15 cellular contexts compared by ENCODE assay signal in genomic region chr11:98040061-98040808, GRCh38.
DNase-seq lines count a peak whose midpoint lies in the region.
"Had no signal": no experiment of that assay in that cellular context is flagged by ENCODE, and none has a peak within 500 bp of the region (broad histone marks: within the 10 kb centered on the region; RNA-seq: fewer than 3 reads in every experiment).

No MANE protein-coding gene starts in this region.

- DNase-seq in M059J (ENCODE audit: low read depth), result peak; percentile 5
- DNase-seq in medulla oblongata (ENCODE audit: extremely low spot score), result peak; percentile 35
- peak; percentile 44 for DNase-seq in superior temporal gyrus (ENCODE audit: extremely low spot score)
- DNase-seq in T-helper 1 cell, result no peak
- DNase-seq in activated effector memory CD4-positive, alpha-beta T cell treated with anti-CD3 and anti-CD28 coated beads, Interleukin-2, amount 50 U/mL, for 16 hours, result no peak
- DNase-seq in NCI-H2227 treated with DMSO at 0.1 percent for 48 hours (lab: John Stamatoyannopoulos, UW), result no peak
- DNase-seq: 8988T; Calu3; CD8-positive, alpha-beta T cell; DMS79 treated with DMSO at 0.1 percent for 48 hours; GF-D8; HCEC 1CT had no signal

- H3K27ac ChIP-seq in angular gyrus (ENCODE audit: low read depth, low read length), result peak overlapping the region; percentile 10
- H3K27ac ChIP-seq: BLaER1 treated with 17β-estradiol and CSF1 and Interleukin-3, amounts not matched to agents 10 nM and 100 nM; HL-60 had no signal

Comparison
In these comparisons a context has a peak if more than half of its experiments do, and no peak if none do; other contexts are left out.
1. DNase-seq: peak in M059J (single experiment), medulla oblongata (single experiment) and superior temporal gyrus (single experiment); none in T-helper 1 cell (0 of 5), activated effector memory CD4-positive, alpha-beta T cell treated with anti-CD3 and anti-CD28 coated beads, Interleukin-2, amount 50 U/mL, for 16 hours (single experiment) and NCI-H2227 treated with DMSO at 0.1 percent for 48 hours (single experiment).